In the genomic region with DNA sequence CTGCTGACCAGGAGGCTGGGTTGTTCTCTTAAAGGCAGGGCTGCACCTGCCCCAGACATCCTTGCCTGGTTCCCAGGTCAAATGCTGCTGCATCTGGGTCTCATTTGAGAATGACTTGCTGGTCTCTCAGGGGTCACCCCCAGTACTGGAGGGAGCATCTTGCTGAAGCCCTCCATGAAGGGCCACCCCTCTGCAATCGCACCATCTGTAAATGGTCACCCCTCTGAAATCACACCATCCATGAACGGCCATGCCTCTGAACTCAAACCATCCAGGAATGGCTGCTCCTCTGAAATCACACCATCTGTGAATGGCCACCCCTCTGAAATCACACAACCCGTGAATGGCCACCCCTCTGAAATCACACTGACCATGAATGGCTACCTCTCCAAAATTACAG, we compare ENCODE assay signal across 1 cellular context.
TF ChIP-seq lines count a peak whose summit lies in the region.

No MANE protein-coding gene starts in this region.

TF ChIP-seq in HepG2, 621 proteins besides CTCF, POLR2A, EP300 and RAD21:
- TF ChIP-seq FIP1L1 (IDR thresholded peaks at IDR 0.05; ENCODE audit: borderline replicate concordance, insufficient read depth, low read depth, low read length) (no peak), CHCHD3 (CRISPR knock-in tag; IDR thresholded peaks at IDR 0.05) (no peak)
TF ChIP-seq in HepG2: peak in this region for 0.
